Comparison of ENCODE assay signal across 1 cellular context in genomic region chr11:126211236-126212088, GRCh38.
TF ChIP-seq lines count a peak whose summit lies in the region.

Gene FAM118B (plus strand): TSS chr11:126211782. CDS start chr11:126235002, 23,220 bp downstream.
Gene RPUSD4 (minus strand): TSS chr11:126211650. CDS start chr11:126211638, 12 bp downstream.

TF ChIP-seq in SK-N-SH, 30 proteins besides CTCF, POLR2A, EP300 and RAD21 (continued from another document):
- TF ChIP-seq, protein P1, sequence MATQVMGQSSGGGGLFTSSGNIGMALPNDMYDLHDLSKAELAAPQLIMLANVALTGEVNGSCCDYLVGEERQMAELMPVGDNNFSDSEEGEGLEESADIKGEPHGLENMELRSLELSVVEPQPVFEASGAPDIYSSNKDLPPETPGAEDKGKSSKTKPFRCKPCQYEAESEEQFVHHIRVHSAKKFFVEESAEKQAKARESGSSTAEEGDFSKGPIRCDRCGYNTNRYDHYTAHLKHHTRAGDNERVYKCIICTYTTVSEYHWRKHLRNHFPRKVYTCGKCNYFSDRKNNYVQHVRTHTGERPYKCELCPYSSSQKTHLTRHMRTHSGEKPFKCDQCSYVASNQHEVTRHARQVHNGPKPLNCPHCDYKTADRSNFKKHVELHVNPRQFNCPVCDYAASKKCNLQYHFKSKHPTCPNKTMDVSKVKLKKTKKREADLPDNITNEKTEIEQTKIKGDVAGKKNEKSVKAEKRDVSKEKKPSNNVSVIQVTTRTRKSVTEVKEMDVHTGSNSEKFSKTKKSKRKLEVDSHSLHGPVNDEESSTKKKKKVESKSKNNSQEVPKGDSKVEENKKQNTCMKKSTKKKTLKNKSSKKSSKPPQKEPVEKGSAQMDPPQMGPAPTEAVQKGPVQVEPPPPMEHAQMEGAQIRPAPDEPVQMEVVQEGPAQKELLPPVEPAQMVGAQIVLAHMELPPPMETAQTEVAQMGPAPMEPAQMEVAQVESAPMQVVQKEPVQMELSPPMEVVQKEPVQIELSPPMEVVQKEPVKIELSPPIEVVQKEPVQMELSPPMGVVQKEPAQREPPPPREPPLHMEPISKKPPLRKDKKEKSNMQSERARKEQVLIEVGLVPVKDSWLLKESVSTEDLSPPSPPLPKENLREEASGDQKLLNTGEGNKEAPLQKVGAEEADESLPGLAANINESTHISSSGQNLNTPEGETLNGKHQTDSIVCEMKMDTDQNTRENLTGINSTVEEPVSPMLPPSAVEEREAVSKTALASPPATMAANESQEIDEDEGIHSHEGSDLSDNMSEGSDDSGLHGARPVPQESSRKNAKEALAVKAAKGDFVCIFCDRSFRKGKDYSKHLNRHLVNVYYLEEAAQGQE (IDR thresholded peaks at IDR 0.05; ENCODE audit: low read depth, low read length): no peak
- TF ChIP-seq IRF3 (IDR thresholded peaks at IDR 0.05; ENCODE audit: low read depth, low read length) (peak; percentile 9; the same call in 1 of the 2 replicates), USF2 (IDR thresholded peaks at IDR 0.05; ENCODE audit: borderline replicate concordance, low read depth, low read length) (peak; percentile 100), FOXM1 (IDR thresholded peaks at IDR 0.05; ENCODE audit: low read depth) (no peak), POLR2AphosphoS5 (IDR thresholded peaks at IDR 0.05; ENCODE audit: low read depth, low read length) (peak; percentile 96), EZH2phosphoT487 (IDR thresholded peaks at IDR 0.05; ENCODE audit: borderline replicate concordance, low read depth) (no peak), FOXJ3 (CRISPR knock-in tag; IDR thresholded peaks at IDR 0.05) (no peak)
